Comparison of ENCODE assay signal across 28 cellular contexts in the genomic region with DNA sequence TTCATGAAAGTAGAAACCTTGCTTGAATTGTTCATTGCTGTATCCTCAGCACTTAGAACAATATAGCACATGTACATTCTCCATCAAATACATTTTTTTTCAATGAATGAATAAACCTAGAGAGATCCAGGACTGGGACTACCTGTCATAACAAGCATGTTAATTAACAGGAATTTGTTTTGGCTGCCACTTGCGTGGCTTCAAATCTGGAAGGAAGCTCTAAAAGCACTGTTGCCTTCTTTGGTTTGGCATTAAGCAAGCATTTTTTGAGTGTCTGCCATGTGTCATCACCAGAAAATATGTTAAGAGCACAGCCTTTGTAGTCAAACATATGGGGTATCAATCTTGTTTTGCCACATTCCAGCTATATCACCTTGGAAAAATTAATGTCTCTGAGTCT.
"Had no signal": no experiment of that assay in that cellular context is flagged by ENCODE, and none has a peak within 500 bp of the region (broad histone marks: within the 10 kb centered on the region; RNA-seq: fewer than 3 reads in every experiment).

No MANE protein-coding gene starts in this region.

- H3K4me3 ChIP-seq: colonic mucosa, esophagus squamous epithelium, lung, neural progenitor cell, right lobe of liver, smooth muscle cell, suprapubic skin, transverse colon had no signal

- H3K27ac Mint-ChIP-seq: dendritic cell treated with granulocyte-macrophage colony-stimulating factor and Interleukin-4, amounts not matched to agents 40 ng/mL and 50 ng/mL, for 4 days; endodermal cell; naive thymus-derived CD4-positive, alpha-beta T cell; nephron; neural progenitor cell; progenitor cell of endocrine pancreas; stimulated activated naive CD8-positive, alpha-beta T cell treated with anti-CD3 and anti-CD28 coated beads, Interleukin-15, amount 100 ng/mL, for 72 hours had no signal

- H3K4me1 ChIP-seq: colonic mucosa, esophagus squamous epithelium, neural progenitor cell, parathyroid adenoma, right lobe of liver, suprapubic skin, transverse colon had no signal

- DNase-seq: colonic mucosa; effector CD8-positive, alpha-beta T cell; endodermal cell; erythroblast; esophagus squamous epithelium; head of caudate nucleus; kidney; mesenchymal stem cell; midbrain; naive thymus-derived CD4-positive, alpha-beta T cell; right lobe of liver; stimulated activated CD4-positive, alpha-beta T cell treated with anti-CD3 and anti-CD28 coated beads, Interleukin-12 subunit alpha, Interleukin-12 subunit beta, amount 100 ng/mL, for 4 hours; stimulated activated CD4-positive, alpha-beta T cell treated with anti-CD3 and anti-CD28 coated beads, Interleukin-1b, Interleukin-23, amount 100 ng/mL, for 48 hours; stimulated activated CD4-positive, alpha-beta T cell treated with anti-CD3 and anti-CD28 coated beads, Interleukin-4, amount 100 ng/mL, for 1 hour; stimulated activated CD8-positive, alpha-beta memory T cell treated with anti-CD3 and anti-CD28 coated beads, Interleukin-4, amount 100 ng/mL, for 48 hours; stimulated activated naive CD4-positive, alpha-beta T cell; stimulated activated naive CD8-positive, alpha-beta T cell treated with anti-CD3 and anti-CD28 coated beads, Interleukin-15, amount 100 ng/mL, for 72 hours; transverse colon had no signal

- H3K4me3 Mint-ChIP-seq: dendritic cell treated with granulocyte-macrophage colony-stimulating factor and Interleukin-4, amounts not matched to agents 40 ng/mL and 50 ng/mL, for 4 days; endodermal cell; naive thymus-derived CD4-positive, alpha-beta T cell; nephron; neural progenitor cell; stimulated activated naive CD8-positive, alpha-beta T cell treated with anti-CD3 and anti-CD28 coated beads, Interleukin-15, amount 100 ng/mL, for 72 hours had no signal

- H3K4me1 Mint-ChIP-seq: endodermal cell, nephron, neural progenitor cell had no signal

- H3K79me2 ChIP-seq: parathyroid adenoma had no signal

- H3K9ac ChIP-seq: neural progenitor cell, parathyroid adenoma had no signal

- H3K9me3 ChIP-seq: right lobe of liver, suprapubic skin had no signal

- H3K36me3 ChIP-seq: colonic mucosa, esophagus squamous epithelium, neural progenitor cell, right lobe of liver, suprapubic skin, transverse colon had no signal

- H2AFZ ChIP-seq: neural progenitor cell, parathyroid adenoma had no signal

- H3K27me3 ChIP-seq: colonic mucosa, esophagus squamous epithelium, neural progenitor cell, right lobe of liver, suprapubic skin, transverse colon had no signal

- H3K27me3 Mint-ChIP-seq: dendritic cell treated with granulocyte-macrophage colony-stimulating factor and Interleukin-4, amounts not matched to agents 40 ng/mL and 50 ng/mL, for 4 days; naive thymus-derived CD4-positive, alpha-beta T cell; stimulated activated naive CD8-positive, alpha-beta T cell treated with anti-CD3 and anti-CD28 coated beads, Interleukin-15, amount 100 ng/mL, for 72 hours had no signal

- FAIRE-seq: frontal cortex, kidney had no signal

- ATAC-seq: left lobe of liver; naive thymus-derived CD4-positive, alpha-beta T cell; right lobe of liver; stimulated activated naive CD8-positive, alpha-beta T cell treated with anti-CD3 and anti-CD28 coated beads, Interleukin-15, amount 100 ng/mL, for 72 hours had no signal

- H3K4me2 ChIP-seq: neural progenitor cell, smooth muscle cell had no signal

- H3K27ac ChIP-seq: colonic mucosa, esophagus squamous epithelium, neural progenitor cell, parathyroid adenoma, right lobe of liver, suprapubic skin, transverse colon had no signal
